In genomic region chr16:695355-696089, GRCh38 we compare ENCODE assay signal across 8 cellular contexts. TPM values are rescaled to one million over a fixed set of nuclear protein-coding genes. Genes with fewer than 3 reads are reported as not detected.
DNase-seq lines count a peak whose midpoint lies in the region; ATAC-seq and TF ChIP-seq lines count a peak whose summit lies in the region.

No MANE protein-coding gene starts in this region.

- TF ChIP-seq CTCF in GM12865 (IDR thresholded peaks at IDR 0.05; ENCODE audit: insufficient read depth, low read depth, low read length, missing control alignments) (no peak), glutamatergic neuron (IDR thresholded peaks at IDR 0.05; ENCODE audit: partially characterized antibody, unreplicated experiment) (no peak)

- peak overlapping the region; percentile 15 for H3K4me3 Mint-ChIP-seq in glutamatergic neuron (ENCODE audit: unreplicated experiment)

- H3K27ac Mint-ChIP-seq in glutamatergic neuron (ENCODE audit: unreplicated experiment), result no peak overlapping the region

- H3K36me3 Mint-ChIP-seq in glutamatergic neuron (ENCODE audit: unreplicated experiment), result no peaks in the 10 kb centered on the region

- H3K4me3 ChIP-seq in GM12865 (ENCODE audit: low read depth, low read length), result peak overlapping the region; percentile 71

- no peak for ATAC-seq in GM21360 (IDR thresholded peaks at IDR 0.05; ENCODE audit: unreplicated experiment)

- H3K4me1 Mint-ChIP-seq in glutamatergic neuron (ENCODE audit: low read depth, unreplicated experiment), result peaks cover 8% of the 10 kb centered on the region

- DNase-seq in GM12865 (ENCODE audit: low read depth) (peak; percentile 70), NCI-H2107 treated with DMSO at 0.1 percent for 48 hours (lab: John Stamatoyannopoulos, UW; ENCODE audit: unreplicated experiment) (peak; percentile 84), glutamatergic neuron (peak; percentile 81), pons (ENCODE audit: low spot score) (no peak), iPS-NIHi7 (ENCODE audit: extremely low spot score) (no peak)
- peak; percentile 88 for DNase-seq in activated CD8-positive, alpha-beta memory T cell treated with anti-CD3 and anti-CD28 coated beads for 24 hours
- DNase-seq in stimulated activated CD4-positive, alpha-beta T cell treated with anti-CD3 and anti-CD28 coated beads, Interleukin-2, amount 100 ng/mL, for 48 hours, result peak; percentile 57 to 69

- H3K9me3 Mint-ChIP-seq in glutamatergic neuron (ENCODE audit: unreplicated experiment), result peaks cover 18% of the 10 kb centered on the region

- H3K27me3 Mint-ChIP-seq in glutamatergic neuron (ENCODE audit: unreplicated experiment), result peaks cover 28% of the 10 kb centered on the region

RNA-seq across cellular contexts. Expression of gene WDR24, which starts 5.3 kb away (rescaled TPM):
- 19.9 TPM for total RNA-seq in glutamatergic neuron (ENCODE audit: unreplicated experiment)

RNA-seq across cellular contexts. Expression of gene FBXL16, which starts 10.1 kb away (rescaled TPM):
- total RNA-seq in glutamatergic neuron (ENCODE audit: unreplicated experiment), result 85.1 TPM

RNA-seq across cellular contexts. Expression of gene JMJD8, which starts 11.4 kb away (rescaled TPM):
- 26.1 TPM for total RNA-seq in glutamatergic neuron (ENCODE audit: unreplicated experiment)

RNA-seq across cellular contexts. Expression of gene STUB1, which starts 15.3 kb away (rescaled TPM):
- 78.3 TPM for total RNA-seq in glutamatergic neuron (ENCODE audit: unreplicated experiment)

RNA-seq across cellular contexts. Expression of gene METRN, which starts 19.4 kb away (rescaled TPM):
- total RNA-seq in glutamatergic neuron (ENCODE audit: unreplicated experiment), result 134 TPM

Comparison
In these comparisons a context has a peak if more than half of its experiments do, and no peak if none do; other contexts are left out.
1. DNase-seq: peak in GM12865 (single experiment), NCI-H2107 treated with DMSO at 0.1 percent for 48 hours (single experiment), activated CD8-positive, alpha-beta memory T cell treated with anti-CD3 and anti-CD28 coated beads for 24 hours (single experiment), glutamatergic neuron (single experiment) and stimulated activated CD4-positive, alpha-beta T cell treated with anti-CD3 and anti-CD28 coated beads, Interleukin-2, amount 100 ng/mL, for 48 hours (2 of 2); none in pons (single experiment) and iPS-NIHi7 (single experiment).